ENCODE assay signal across 16 cellular contexts in genomic region chr19:16421982-16422381, GRCh38. TPM values are rescaled to one million over a fixed set of nuclear protein-coding genes. Genes with fewer than 3 reads are reported as not detected.
DNase-seq lines count a peak whose midpoint lies in the region; ATAC-seq and TF ChIP-seq lines count a peak whose summit lies in the region.
"Had no signal": no experiment of that assay in that cellular context is flagged by ENCODE, and none has a peak within 500 bp of the region (broad histone marks: within the 10 kb centered on the region; RNA-seq: fewer than 3 reads in every experiment).

No MANE protein-coding gene starts in this region.

- DNase-seq in left ventricle myocardium superior (peak; percentile 20), cardiac septum (ENCODE audit: low spot score) (no peak), T-helper 17 cell (no peak), mesenchymal stem cell (no peak), KBM-7 (no peak), adrenal gland (no peak)
- DNase-seq: BE2C; CD8-positive, alpha-beta T cell; COR-L47; DMS53; GM23248; IMR-90 had no signal

- peak overlapping the region in 1 of 2 experiments; percentile 12 for H2BK12ac ChIP-seq in mesenchymal stem cell (ENCODE audit: low read length in 2 of 2)

- H3K9me3 ChIP-seq in T-helper 17 cell (ENCODE audit: control insufficient read depth, low read length, poor library complexity, severe bottlenecking), result no peaks in the 10 kb centered on the region
- no peaks in the 10 kb centered on the region for H3K9me3 ChIP-seq in mesenchymal stem cell (ENCODE audit: control insufficient read depth, low read length)
- H3K9me3 ChIP-seq in adrenal gland (replicated peaks in 1 of 3), result no peaks in the 10 kb centered on the region
- H3K9me3 ChIP-seq: BE2C had no signal

- no peak overlapping the region for H3K23ac ChIP-seq in mesenchymal stem cell (ENCODE audit: low read length in 2 of 2)

- H3K4me1 Mint-ChIP-seq in T-helper 17 cell, result peaks cover 10% of the 10 kb centered on the region
- peaks cover 29% of the 10 kb centered on the region for H3K4me1 Mint-ChIP-seq in stimulated activated memory B cell treated with anti-CD40 and anti-IgM and Interleukin-4, amounts not matched to agents 10 μg/mL and 1 μg/mL and 100 μg/mL, for 72 hours

- ATAC-seq in left ventricle myocardium superior (no peak), T-helper 17 cell (no peak), GM18498 (IDR thresholded peaks at IDR 0.05; ENCODE audit: unreplicated experiment) (no peak)
- no peak for ATAC-seq in stimulated activated memory B cell treated with anti-CD40 and anti-IgM and Interleukin-4, amounts not matched to agents 10 μg/mL and 1 μg/mL and 100 μg/mL, for 72 hours
- ATAC-seq: CD8-positive, alpha-beta T cell; HCT116 had no signal

- in situ Hi-C loops in KBM-7 (cut with MboI; ENCODE audit: low pct_unique_long_range_greater_than_20kb, low sequenced_read_pairs), result no loop called here

- H3K14ac ChIP-seq in mesenchymal stem cell (ENCODE audit: low read length in 2 of 2), result no peak overlapping the region

- H4K8ac ChIP-seq in mesenchymal stem cell (ENCODE audit: low read length), result no peak overlapping the region

- H3K27ac ChIP-seq in mesenchymal stem cell (ENCODE audit: low read length, poor library complexity, severe bottlenecking) (no peak overlapping the region), adrenal gland (no peak overlapping the region)
- H3K27ac ChIP-seq: GM23248 had no signal

- no peaks in the 10 kb centered on the region for H3K27me3 Mint-ChIP-seq in T-helper 17 cell
- H3K27me3 Mint-ChIP-seq in stimulated activated memory B cell treated with anti-CD40 and anti-IgM and Interleukin-4, amounts not matched to agents 10 μg/mL and 1 μg/mL and 100 μg/mL, for 72 hours, result no peaks in the 10 kb centered on the region

- peaks cover 43% of the 10 kb centered on the region for H3K79me1 ChIP-seq in mesenchymal stem cell (replicated peaks; ENCODE audit: low read length, poor library complexity, severe bottlenecking)

- H3K4me2 ChIP-seq in mesenchymal stem cell (ENCODE audit: low read length, poor library complexity, severe bottlenecking), result no peak overlapping the region

- no peak for TF ChIP-seq CTCF in adrenal gland (IDR thresholded peaks at IDR 0.05)

- H3K9ac ChIP-seq in mesenchymal stem cell (ENCODE audit: low read length), result no peak overlapping the region
- H3K9ac ChIP-seq: GM23248 had no signal

- H3K27ac Mint-ChIP-seq in T-helper 17 cell, result peak overlapping the region; percentile 67
- H3K27ac Mint-ChIP-seq in stimulated activated memory B cell treated with anti-CD40 and anti-IgM and Interleukin-4, amounts not matched to agents 10 μg/mL and 1 μg/mL and 100 μg/mL, for 72 hours, result peak overlapping the region; percentile 69
- H3K27ac Mint-ChIP-seq: CD8-positive, alpha-beta T cell had no signal

- H3K27me3 ChIP-seq in mesenchymal stem cell (ENCODE audit: control insufficient read depth in 1 of 2, insufficient read depth in 1 of 2, low read length in 2 of 2), result no peaks in the 10 kb centered on the region
- no peaks in the 10 kb centered on the region for H3K27me3 ChIP-seq in adrenal gland
- H3K27me3 ChIP-seq: BE2C had no signal

- H3K4me3 ChIP-seq in mesenchymal stem cell (ENCODE audit: insufficient read depth in 1 of 2, low read depth in 1 of 2, low read length in 2 of 2) (no peak overlapping the region), adrenal gland (no peak overlapping the region)
- H3K4me3 ChIP-seq: GM23248 had no signal

- H3K36me3 Mint-ChIP-seq in T-helper 17 cell (ENCODE audit: low read depth), result peaks cover 9% of the 10 kb centered on the region
- H3K36me3 Mint-ChIP-seq in stimulated activated memory B cell treated with anti-CD40 and anti-IgM and Interleukin-4, amounts not matched to agents 10 μg/mL and 1 μg/mL and 100 μg/mL, for 72 hours, result peaks cover 75% of the 10 kb centered on the region

- H2AFZ ChIP-seq in mesenchymal stem cell (ENCODE audit: low read depth, low read length), result no peak overlapping the region
- H2AFZ ChIP-seq: GM23248 had no signal

- H2BK120ac ChIP-seq in mesenchymal stem cell (ENCODE audit: low read depth, low read length), result no peak overlapping the region

- H3K4me1 ChIP-seq in mesenchymal stem cell (ENCODE audit: control insufficient read depth, insufficient read depth, low read depth, low read length), result peaks cover 4% of the 10 kb centered on the region
- no peaks in the 10 kb centered on the region for H3K4me1 ChIP-seq in adrenal gland (replicated peaks in 1 of 2)
- H3K4me1 ChIP-seq: BE2C had no signal

- H2AK5ac ChIP-seq in mesenchymal stem cell (ENCODE audit: low read length, severe bottlenecking), result no peak overlapping the region

- peak overlapping the region; percentile 28 for H4K91ac ChIP-seq in mesenchymal stem cell (ENCODE audit: low read length)

- WGBS in mesenchymal stem cell, result 98% methylated on average over 14 of the region's 14 CpGs
- 89 to 96% (median 92%) methylated on average over 7 to 14 of the region's 14 CpGs for WGBS in adrenal gland, 4 donors

- peak overlapping the region; percentile 77 for H2BK15ac ChIP-seq in mesenchymal stem cell (ENCODE audit: low read depth, poor library complexity, severe bottlenecking)

- peaks cover 87 to 95% of the 10 kb centered on the region in 2 experiments for H3K36me3 ChIP-seq in mesenchymal stem cell (ENCODE audit: control insufficient read depth in 1 of 2, insufficient read depth in 2 of 2, low read depth in 1 of 2, low read length in 2 of 2)
- peaks cover 0 to 80% of the 10 kb centered on the region in 2 donors for H3K36me3 ChIP-seq in adrenal gland (replicated peaks in 1 of 2)

- H2BK5ac ChIP-seq in mesenchymal stem cell (ENCODE audit: low read depth, low read length, poor library complexity, severe bottlenecking), result no peak overlapping the region

- H3K9me3 Mint-ChIP-seq in stimulated activated memory B cell treated with anti-CD40 and anti-IgM and Interleukin-4, amounts not matched to agents 10 μg/mL and 1 μg/mL and 100 μg/mL, for 72 hours, result no peaks in the 10 kb centered on the region
- H3K9me3 Mint-ChIP-seq: CD14-positive monocyte; CD8-positive, alpha-beta T cell had no signal

- no peak for TF ChIP-seq POLR2A in adrenal gland (IDR thresholded peaks at IDR 0.05)

- no peak overlapping the region for H3K4me3 Mint-ChIP-seq in T-helper 17 cell
- no peak overlapping the region for H3K4me3 Mint-ChIP-seq in stimulated activated memory B cell treated with anti-CD40 and anti-IgM and Interleukin-4, amounts not matched to agents 10 μg/mL and 1 μg/mL and 100 μg/mL, for 72 hours
- H3K4me3 Mint-ChIP-seq: CD14-positive monocyte; CD8-positive, alpha-beta T cell had no signal

- intact Hi-C loops in left ventricle myocardium superior (cut with micrococcal nuclease), result no loop called here
- intact Hi-C loops in cardiac septum (cut with DNase I), result no loop called here
- intact Hi-C loops in adrenal gland (cut with DNase I), result no loop called here

- H3K18ac ChIP-seq in mesenchymal stem cell (ENCODE audit: low read depth in 1 of 2, low read length in 2 of 2), result peak overlapping the region in 1 of 2 experiments; percentile 64

- H3K4ac ChIP-seq in mesenchymal stem cell (ENCODE audit: low read depth in 1 of 2, low read length in 2 of 2), result peak overlapping the region in 1 of 2 experiments; percentile 21

RNA-seq across cellular contexts. Expression of gene EPS15L1, which starts 49.8 kb away (rescaled TPM):
- total RNA-seq in left ventricle myocardium superior (81.2 TPM), cardiac septum (48.4 TPM), T-helper 17 cell (10 to 100 TPM; 42.7 to 44.1 TPM), adrenal gland (10 to 100 TPM in 7 of 8 donors, 1 to 10 TPM in 1; 9.7 to 46.7 (median 29.2) TPM)
- 23.1 TPM for polyA plus RNA-seq in mesenchymal stem cell (2013, experiment 1 of 2)
- polyA plus RNA-seq in mesenchymal stem cell (2013, experiment 2 of 2), result 24.0 TPM
- 10 to 100 TPM; 28.9 to 59.0 (median 32.6) TPM for polyA plus RNA-seq in adrenal gland
